In the genomic region with DNA sequence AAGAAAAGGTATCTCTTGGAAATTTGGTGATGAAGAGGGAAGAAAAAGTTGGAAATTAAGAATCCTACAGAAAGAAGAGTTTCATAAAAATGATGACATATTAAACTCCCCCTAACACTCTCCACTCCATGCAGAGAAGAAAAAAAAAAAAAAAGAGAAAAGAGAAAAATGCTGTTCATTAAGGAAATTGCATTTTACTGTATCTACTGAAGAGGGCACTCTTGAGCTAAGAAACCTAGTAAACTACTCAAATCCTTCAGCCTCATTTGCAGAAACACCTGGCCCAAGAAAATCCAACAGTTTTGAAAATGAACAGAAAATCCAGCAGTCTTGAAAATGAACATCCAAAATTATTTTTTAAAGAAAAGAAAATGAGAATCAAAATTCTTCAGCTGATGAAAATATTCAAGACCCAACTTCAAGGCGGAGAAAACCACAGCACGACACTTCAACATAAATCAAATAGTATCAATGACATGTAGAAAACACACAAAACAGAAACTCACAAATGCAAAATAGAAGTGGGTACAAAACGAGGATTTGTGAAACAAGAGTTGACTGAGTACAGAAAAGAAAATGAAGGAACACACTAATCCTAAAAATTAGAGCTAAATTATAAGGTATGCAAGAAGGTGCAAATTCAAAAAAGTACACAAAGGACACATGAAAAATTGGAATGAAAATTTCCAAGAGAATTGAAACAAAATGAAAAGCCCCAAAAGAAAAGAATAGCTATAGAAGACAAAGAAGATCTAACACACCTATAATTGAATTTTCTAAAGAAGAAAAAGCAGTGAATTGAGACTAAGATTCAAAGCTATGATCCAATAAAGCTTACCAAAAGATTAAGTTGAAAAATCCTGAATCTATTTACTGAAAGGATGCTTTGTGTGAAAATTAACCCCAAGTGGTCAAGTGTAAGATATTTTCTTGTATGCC, we compare ENCODE assay signal across 8 cellular contexts.
DNase-seq lines count a peak whose midpoint lies in the region; ATAC-seq and TF ChIP-seq lines count a peak whose summit lies in the region.

No MANE protein-coding gene starts in this region.

- no peaks in the 10 kb centered on the region for H3K27me3 ChIP-seq in BE2C
- no peaks in the 10 kb centered on the region for H3K27me3 ChIP-seq in H7 (ENCODE audit: control insufficient read depth, insufficient read depth, low read length)
- H3K27me3 ChIP-seq in neuronal stem cell (ENCODE audit: control insufficient read depth in 3 of 3, insufficient read depth in 3 of 3, low read depth in 1 of 3, low read length in 3 of 3) = no peaks in the 10 kb centered on the region

- H3K18ac ChIP-seq in neuronal stem cell (ENCODE audit: low read length) = no peak overlapping the region

- H3K4ac ChIP-seq in neuronal stem cell (ENCODE audit: low read length) = no peak overlapping the region

- no peak overlapping the region for H2BK5ac ChIP-seq in neuronal stem cell (ENCODE audit: low read length)

- no peaks in the 10 kb centered on the region for H3K9me3 Mint-ChIP-seq in activated T-helper 17 cell treated with anti-CD3 and anti-CD28 coated beads, Interleukin-2, amount 50 U/mL, for 72 hours

- H3K9ac ChIP-seq in neuronal stem cell (ENCODE audit: low read depth, low read length, poor library complexity) = no peak overlapping the region

- peak; percentile 51 for TF ChIP-seq CTCF in BE2C (IDR thresholded peaks at IDR 0.05; ENCODE audit: low read depth, low read length)

- no peak overlapping the region for H3K27ac Mint-ChIP-seq in activated T-helper 17 cell treated with anti-CD3 and anti-CD28 coated beads, Interleukin-2, amount 50 U/mL, for 72 hours

- no peak overlapping the region for H3K23ac ChIP-seq in neuronal stem cell (ENCODE audit: low read depth, low read length, poor library complexity)

- no peak overlapping the region for H2AFZ ChIP-seq in neuronal stem cell (ENCODE audit: low read length)

- H3K4me1 ChIP-seq in BE2C (no peaks in the 10 kb centered on the region), neuronal stem cell (ENCODE audit: control insufficient read depth in 2 of 2, insufficient read depth in 1 of 2, low read depth in 1 of 2, low read length in 2 of 2) (no peaks in the 10 kb centered on the region)

- H2BK120ac ChIP-seq in neuronal stem cell (ENCODE audit: low read depth, low read length) = no peak overlapping the region

- H3K27ac ChIP-seq in neuronal stem cell (replicated peaks; ENCODE audit: low read length) = no peak overlapping the region

- no peak overlapping the region for H4K8ac ChIP-seq in neuronal stem cell (ENCODE audit: low read depth, low read length)

- H3K4me2 ChIP-seq in neuronal stem cell (ENCODE audit: insufficient read depth, low read length, poor library complexity, severe bottlenecking) = no peak overlapping the region

- H3K14ac ChIP-seq in neuronal stem cell (ENCODE audit: low read length) = no peak overlapping the region

- H3K4me1 Mint-ChIP-seq in activated T-helper 17 cell treated with anti-CD3 and anti-CD28 coated beads, Interleukin-2, amount 50 U/mL, for 72 hours = peaks cover 12% of the 10 kb centered on the region

- H3K36me3 ChIP-seq in BE2C (no peaks in the 10 kb centered on the region), H7 (replicated peaks; ENCODE audit: control insufficient read depth, insufficient read depth, low read length) (no peaks in the 10 kb centered on the region), neuronal stem cell (replicated peaks in 1 of 2; ENCODE audit: control insufficient read depth in 2 of 2, insufficient read depth in 2 of 2, low read length in 2 of 2) (no peaks in the 10 kb centered on the region)

- no CpG with 5 or more reads among the region's 3 CpGs for WGBS in neuronal stem cell (ENCODE audit: extremely low coverage in 2 of 2, insufficient read length in 2 of 2, insufficient replicate concordance in 1 of 2), 2 donors

- DNase-seq in BE2C (no peak), H7 (peak; percentile 19), NCI-H748 (lab: John Stamatoyannopoulos, UW; ENCODE audit: unreplicated experiment) (peak; percentile 54), dermis blood vessel endothelial cell (peak; percentile 74), neuronal stem cell (ENCODE audit: low spot score) (peak; percentile 39), ureter (ENCODE audit: low spot score) (no peak)

- no peak overlapping the region for H2BK15ac ChIP-seq in neuronal stem cell (ENCODE audit: low read length)

- H3K79me1 ChIP-seq in neuronal stem cell (ENCODE audit: low read depth, low read length) = no peaks in the 10 kb centered on the region

- H4K91ac ChIP-seq in neuronal stem cell (ENCODE audit: low read depth, low read length, poor library complexity) = no peak overlapping the region

- H3K9me3 ChIP-seq in BE2C (no peaks in the 10 kb centered on the region), neuronal stem cell (replicated peaks in 1 of 2; ENCODE audit: control insufficient read depth in 2 of 2, insufficient read depth in 1 of 2, low read depth in 1 of 2, low read length in 2 of 2) (no peaks in the 10 kb centered on the region)

- no peak overlapping the region for H2BK12ac ChIP-seq in neuronal stem cell (ENCODE audit: low read length)

- no peaks in the 10 kb centered on the region for H3K36me3 Mint-ChIP-seq in activated T-helper 17 cell treated with anti-CD3 and anti-CD28 coated beads, Interleukin-2, amount 50 U/mL, for 72 hours (ENCODE audit: low read depth)

- no peak overlapping the region for H2AK5ac ChIP-seq in neuronal stem cell (ENCODE audit: low read depth, low read length)

- ATAC-seq in HG03039 (IDR thresholded peaks at IDR 0.05; ENCODE audit: unreplicated experiment) = no peak
- no peak for ATAC-seq in activated T-helper 17 cell treated with anti-CD3 and anti-CD28 coated beads, Interleukin-2, amount 50 U/mL, for 72 hours (replicated peaks)

- H3K27me3 Mint-ChIP-seq in activated T-helper 17 cell treated with anti-CD3 and anti-CD28 coated beads, Interleukin-2, amount 50 U/mL, for 72 hours = peaks cover 10% of the 10 kb centered on the region

- H3K4me3 Mint-ChIP-seq in activated T-helper 17 cell treated with anti-CD3 and anti-CD28 coated beads, Interleukin-2, amount 50 U/mL, for 72 hours = no peak overlapping the region

- H3K4me3 ChIP-seq in BE2C (ENCODE audit: low read depth, low read length) (no peak overlapping the region), H7 (ENCODE audit: insufficient read depth, low read depth, low read length) (no peak overlapping the region), neuronal stem cell (ENCODE audit: low read length in 2 of 2) (no peak overlapping the region)

Comparison
In these comparisons a context has a peak if more than half of its experiments do, and no peak if none do; other contexts are left out.
1. DNase-seq: peak in H7 (single experiment), NCI-H748 (single experiment), dermis blood vessel endothelial cell (single experiment) and neuronal stem cell (single experiment); none in BE2C (single experiment) and ureter (single experiment).